Comparison of ENCODE assay signal across 8 cellular contexts in genomic region chr11:74611369-74611861, GRCh38. TPM values are rescaled to one million over a fixed set of nuclear protein-coding genes. Genes with fewer than 3 reads are reported as not detected.
DNase-seq lines count a peak whose midpoint lies in the region; ATAC-seq, FAIRE-seq and TF ChIP-seq lines count a peak whose summit lies in the region.

No MANE protein-coding gene starts in this region.

- ATAC-seq in naive thymus-derived CD4-positive, alpha-beta T cell = no peak
- ATAC-seq in HG03097 (IDR thresholded peaks at IDR 0.05; ENCODE audit: low FRiP score, unreplicated experiment) (no peak), GM18870 (IDR thresholded peaks at IDR 0.05; ENCODE audit: unreplicated experiment) (no peak)

- H3K27me3 Mint-ChIP-seq in astrocyte (ENCODE audit: low read depth, unreplicated experiment) = no peaks in the 10 kb centered on the region
- no peaks in the 10 kb centered on the region for H3K27me3 Mint-ChIP-seq in naive thymus-derived CD4-positive, alpha-beta T cell

- H3K36me3 ChIP-seq in astrocyte (ENCODE audit: insufficient read depth, low read length) (peaks cover 19% of the 10 kb centered on the region), kidney (ENCODE audit: control insufficient read depth in 1 of 2, insufficient read depth in 2 of 2, low read length in 2 of 2) (peaks cover 11 to 24% of the 10 kb centered on the region in 2 donors)
- H3K36me3 ChIP-seq in naive thymus-derived CD4-positive, alpha-beta T cell (ENCODE audit: control insufficient read depth in 2 of 3, insufficient read depth in 3 of 3, low read length in 3 of 3) = peaks cover 0 to 21% (median 17%) of the 10 kb centered on the region in 3 experiments

- no peak overlapping the region for H3K27ac Mint-ChIP-seq in astrocyte (ENCODE audit: unreplicated experiment)
- no peak overlapping the region for H3K27ac Mint-ChIP-seq in naive thymus-derived CD4-positive, alpha-beta T cell

- H3K9ac ChIP-seq in astrocyte (ENCODE audit: low read length) (peak overlapping the region; percentile 20), kidney (ENCODE audit: low read length in 2 of 2) (no peak overlapping the region)

- POLR2A ChIA-PET in naive thymus-derived CD4-positive, alpha-beta T cell (lab: Charles Lee) = no interaction called here

- H3K4me1 Mint-ChIP-seq in astrocyte (ENCODE audit: low read depth, unreplicated experiment) = no peaks in the 10 kb centered on the region
- H3K4me1 Mint-ChIP-seq in naive thymus-derived CD4-positive, alpha-beta T cell = peaks cover 0 to 7% (median 0%) of the 10 kb centered on the region in 7 donors

- H3K9me3 ChIP-seq in astrocyte (ENCODE audit: insufficient read depth, low read depth, low read length) (no peaks in the 10 kb centered on the region), kidney (ENCODE audit: control insufficient read depth in 1 of 2, low read length in 2 of 2) (no peaks in the 10 kb centered on the region)
- no peaks in the 10 kb centered on the region for H3K9me3 ChIP-seq in naive thymus-derived CD4-positive, alpha-beta T cell (ENCODE audit: control insufficient read depth in 2 of 3, low read length in 3 of 3)

- peaks cover 3% of the 10 kb centered on the region for H3K36me3 Mint-ChIP-seq in astrocyte (ENCODE audit: low read depth, unreplicated experiment)
- H3K36me3 Mint-ChIP-seq in naive thymus-derived CD4-positive, alpha-beta T cell = peaks cover 0 to 21% (median 13%) of the 10 kb centered on the region in 5 donors

- no peaks in the 10 kb centered on the region for H4K20me1 ChIP-seq in astrocyte (ENCODE audit: insufficient read depth, low read length)

- no peak overlapping the region for H3K4me2 ChIP-seq in astrocyte (ENCODE audit: low read length)

- H3K27ac ChIP-seq in astrocyte (ENCODE audit: low read depth, low read length) (peak overlapping the region; percentile 27), kidney (ENCODE audit: low read depth in 2 of 2, low read length in 2 of 2) (no peak overlapping the region)
- H3K27ac ChIP-seq in naive thymus-derived CD4-positive, alpha-beta T cell (ENCODE audit: low read depth, low read length) = no peak overlapping the region

- H3K4me1 ChIP-seq in astrocyte (ENCODE audit: insufficient read depth, low read length) = no peaks in the 10 kb centered on the region
- no peaks in the 10 kb centered on the region for H3K4me1 ChIP-seq in kidney (ENCODE audit: control insufficient read depth in 1 of 2, insufficient read depth in 1 of 2, low read depth in 1 of 2, low read length in 2 of 2)
- H3K4me1 ChIP-seq in naive thymus-derived CD4-positive, alpha-beta T cell (ENCODE audit: control insufficient read depth in 2 of 2, insufficient read depth in 2 of 2, low read length in 2 of 2) = no peaks in the 10 kb centered on the region

- no peaks in the 10 kb centered on the region for H3K27me3 ChIP-seq in astrocyte (ENCODE audit: insufficient read depth, low read length)
- no peaks in the 10 kb centered on the region for H3K27me3 ChIP-seq in naive thymus-derived CD4-positive, alpha-beta T cell (ENCODE audit: control insufficient read depth in 2 of 2, insufficient read depth in 2 of 2, low read length in 2 of 2)

- no peak overlapping the region for H3K4me3 Mint-ChIP-seq in astrocyte (ENCODE audit: unreplicated experiment)
- H3K4me3 Mint-ChIP-seq in naive thymus-derived CD4-positive, alpha-beta T cell = no peak overlapping the region

- FAIRE-seq in astrocyte (lab: Jason Lieb, UNC) (peak; percentile 13), kidney (lab: Jason Lieb, UNC) (no peak)

- H3K4me3 ChIP-seq in astrocyte (ENCODE audit: insufficient read depth, low read depth, low read length) (no peak overlapping the region), kidney (ENCODE audit: low read length in 2 of 2) (no peak overlapping the region)
- H3K4me3 ChIP-seq in naive thymus-derived CD4-positive, alpha-beta T cell (ENCODE audit: low read length) = no peak overlapping the region

- CTCF ChIA-PET in naive thymus-derived CD4-positive, alpha-beta T cell (lab: Charles Lee) = no interaction called here

- peak; percentile 64 for TF ChIP-seq CTCF in astrocyte (IDR thresholded peaks at IDR 0.05; ENCODE audit: insufficient read depth, low read depth, low read length)
- TF ChIP-seq CTCF in kidney (IDR thresholded peaks at IDR 0.05; ENCODE audit: borderline replicate concordance, extremely low read depth, insufficient read depth) = peak; percentile 35

- H3K79me2 ChIP-seq in astrocyte (ENCODE audit: insufficient read depth, low read length) = no peaks in the 10 kb centered on the region

- H3K9me3 Mint-ChIP-seq in astrocyte (ENCODE audit: unreplicated experiment) = no peaks in the 10 kb centered on the region
- no peaks in the 10 kb centered on the region for H3K9me3 Mint-ChIP-seq in naive thymus-derived CD4-positive, alpha-beta T cell

- no peak overlapping the region for H2AFZ ChIP-seq in astrocyte (ENCODE audit: low read depth, low read length)

- DNase-seq in AML-193 (lab: John Stamatoyannopoulos, UW) (peak; percentile 36 to 47), HT1080 (ENCODE audit: low read depth) (peak; percentile 11), astrocyte (ENCODE audit: low read depth) (peak; percentile 54), kidney (no peak), NCI-H2107 treated with DMSO at 0.1 percent for 48 hours (lab: John Stamatoyannopoulos, UW; ENCODE audit: unreplicated experiment) (no peak)
- DNase-seq in naive thymus-derived CD4-positive, alpha-beta T cell = no peak

- intact Hi-C loops in kidney (cut with DNase I) = no loop called here
- intact Hi-C loops in naive thymus-derived CD4-positive, alpha-beta T cell (cut with micrococcal nuclease) = no loop called here

RNA-seq across cellular contexts. Expression of gene POLD3, which starts 19.0 kb away (rescaled TPM):
- 15.8 and 18.1 TPM in 2 replicates for total RNA-seq in HT1080 (2014; rRNA removed; shearing (Covaris generic))
- polyA plus RNA-seq in HT1080 (2015; cell fraction: cytosol; rRNA removed) = 13.7 and 15.4 TPM in 2 replicates
- 28.4 and 32.7 TPM in 2 replicates for polyA plus RNA-seq in HT1080 (2015; cell fraction: nucleus; rRNA removed)
- total RNA-seq in astrocyte (6.5 and 7.5 TPM in 2 replicates), kidney (22.3 TPM)
- 12.8 TPM for polyA plus RNA-seq in kidney (ENCODE audit: insufficient read depth, low read depth, low replicate concordance)
- 10 to 100 TPM in 4 of 5 experiments, 1 to 10 TPM in 1; 8.0 to 40.8 (median 14.7) TPM for total RNA-seq in naive thymus-derived CD4-positive, alpha-beta T cell
- polyA plus RNA-seq in naive thymus-derived CD4-positive, alpha-beta T cell = 10 to 100 TPM; 10.3 to 16.4 TPM

Comparison
In these comparisons a context has a peak if more than half of its experiments do, and no peak if none do; other contexts are left out.
1. DNase-seq: peak in AML-193 (2 of 2), HT1080 (single experiment) and astrocyte (single experiment); none in kidney (single experiment), NCI-H2107 treated with DMSO at 0.1 percent for 48 hours (single experiment) and naive thymus-derived CD4-positive, alpha-beta T cell (0 of 9).